ENCODE assay signal across 8 cellular contexts in the genomic region with DNA sequence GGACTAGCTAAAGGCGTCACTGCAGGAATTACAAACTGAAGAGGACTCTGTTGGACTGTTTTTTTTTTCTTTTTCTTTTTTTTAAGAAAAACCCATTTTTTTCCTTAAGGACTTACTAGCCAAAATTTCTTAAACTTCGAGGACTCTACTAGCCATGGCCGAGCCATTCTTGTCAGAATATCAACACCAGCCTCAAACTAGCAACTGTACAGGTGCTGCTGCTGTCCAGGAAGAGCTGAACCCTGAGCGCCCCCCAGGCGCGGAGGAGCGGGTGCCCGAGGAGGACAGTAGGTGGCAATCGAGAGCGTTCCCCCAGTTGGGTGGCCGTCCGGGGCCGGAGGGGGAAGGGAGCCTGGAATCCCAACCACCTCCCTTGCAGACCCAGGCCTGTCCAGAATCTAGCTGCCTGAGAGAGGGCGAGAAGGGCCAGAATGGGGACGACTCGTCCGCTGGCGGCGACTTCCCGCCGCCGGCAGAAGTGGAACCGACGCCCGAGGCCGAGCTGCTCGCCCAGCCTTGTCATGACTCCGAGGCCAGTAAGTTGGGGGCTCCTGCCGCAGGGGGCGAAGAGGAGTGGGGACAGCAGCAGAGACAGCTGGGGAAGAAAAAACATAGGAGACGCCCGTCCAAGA. TPM values are rescaled to one million over a fixed set of nuclear protein-coding genes. Genes with fewer than 3 reads are reported as not detected.
DNase-seq lines count a peak whose midpoint lies in the region; ATAC-seq and TF ChIP-seq lines count a peak whose summit lies in the region.

No MANE protein-coding gene starts in this region.

- H4K20me1 ChIP-seq in BLaER1, result peaks cover 34% of the 10 kb centered on the region

- peak overlapping the region; percentile 96 for H3K4me3 Mint-ChIP-seq in T-helper 1 cell treated with Interleukin-12 subunit alpha and Interleukin-12 subunit beta and Interleukin-4 antibody, amounts not matched to agents 30 μg/mL and 1 μg/mL, for 36 hours

- 0% methylated on average over 32 of the region's 32 CpGs for WGBS in heart right ventricle, 2 donors

- DNase-seq in NCI-H1436 treated with DMSO at 0.1 percent for 48 hours (lab: John Stamatoyannopoulos, UW) (peak; percentile 40), amygdala (lab: John Stamatoyannopoulos, UW) (peak in 54 of 56 donors; percentile 32 to 85 (median 71)), heart right ventricle (peak; percentile 89 to 90), pons (ENCODE audit: low spot score) (peak; percentile 87)

- H3K4me1 ChIP-seq in BLaER1 (peaks cover 47% of the 10 kb centered on the region), heart right ventricle (peaks cover 9 to 59% (median 47%) of the 10 kb centered on the region in 9 donors)

- intact Hi-C loops in heart right ventricle (cut with DNase I), result loop anchor here in 1 of 10 donors (10.0 kb wide), 1 partner anchor 166 kb away; the partner anchor contains the start of gene MAP3K14

- H3K4me1 Mint-ChIP-seq in T-helper 1 cell treated with Interleukin-12 subunit alpha and Interleukin-12 subunit beta and Interleukin-4 antibody, amounts not matched to agents 30 μg/mL and 1 μg/mL, for 36 hours (ENCODE audit: low read depth), result peaks cover 28% of the 10 kb centered on the region

- H3K36me3 Mint-ChIP-seq in T-helper 1 cell treated with Interleukin-12 subunit alpha and Interleukin-12 subunit beta and Interleukin-4 antibody, amounts not matched to agents 30 μg/mL and 1 μg/mL, for 36 hours (ENCODE audit: low read depth), result peaks cover 20% of the 10 kb centered on the region

- H3K36me3 ChIP-seq in BLaER1 (no peaks in the 10 kb centered on the region), heart right ventricle (no peaks in the 10 kb centered on the region)

- peak overlapping the region; percentile 95 for H3K4me2 ChIP-seq in BLaER1

- peak overlapping the region; percentile 100 for H3K27ac Mint-ChIP-seq in T-helper 1 cell treated with Interleukin-12 subunit alpha and Interleukin-12 subunit beta and Interleukin-4 antibody, amounts not matched to agents 30 μg/mL and 1 μg/mL, for 36 hours

- H3K9me3 ChIP-seq in BLaER1 (no peaks in the 10 kb centered on the region), heart right ventricle (no peaks in the 10 kb centered on the region)

- ATAC-seq in GM21447 (IDR thresholded peaks at IDR 0.05; ENCODE audit: unreplicated experiment), result peak; percentile 30
- peak; percentile 47 to 77 (median 70) for ATAC-seq in heart right ventricle
- no peak for ATAC-seq in GM19328 (IDR thresholded peaks at IDR 0.05; ENCODE audit: unreplicated experiment)

- no peaks in the 10 kb centered on the region for H3K9me3 Mint-ChIP-seq in T-helper 1 cell treated with Interleukin-12 subunit alpha and Interleukin-12 subunit beta and Interleukin-4 antibody, amounts not matched to agents 30 μg/mL and 1 μg/mL, for 36 hours

- H3K27me3 ChIP-seq in BLaER1 (no peaks in the 10 kb centered on the region), heart right ventricle (no peaks in the 10 kb centered on the region)

- H3K27me3 Mint-ChIP-seq in T-helper 1 cell treated with Interleukin-12 subunit alpha and Interleukin-12 subunit beta and Interleukin-4 antibody, amounts not matched to agents 30 μg/mL and 1 μg/mL, for 36 hours (ENCODE audit: low read depth), result no peaks in the 10 kb centered on the region

- peak overlapping the region; percentile 83 for H3K4me3 ChIP-seq in BLaER1
- H3K4me3 ChIP-seq in heart right ventricle, result peak overlapping the region; percentile 63 to 97 (median 76)

- H3K9ac ChIP-seq in BLaER1, result peak overlapping the region; percentile 85

- peak; percentile 79 to 96 (median 87) for TF ChIP-seq CTCF in heart right ventricle (IDR thresholded peaks at IDR 0.05)

- peak overlapping the region; percentile 79 for H3K27ac ChIP-seq in BLaER1
- peak overlapping the region; percentile 91 to 99 (median 97) for H3K27ac ChIP-seq in heart right ventricle

RNA-seq across cellular contexts. Expression of gene HEXIM1, which starts 0.9 kb away (rescaled TPM):
- total RNA-seq in heart right ventricle, result 10 to 100 TPM; 17.0 to 37.4 (median 20.1) TPM
- 10 to 100 TPM in 1 of 2 donors, 1 to 10 TPM in 1; 8.4 to 11.0 TPM for polyA plus RNA-seq in heart right ventricle

RNA-seq across cellular contexts. Expression of gene HEXIM2, which starts 12.5 kb away (rescaled TPM):
- 10 to 100 TPM in 1 of 10 donors, 1 to 10 TPM in 9; 4.6 to 10.3 (median 6.3) TPM for total RNA-seq in heart right ventricle
- 1 to 10 TPM; 3.0 to 6.4 TPM for polyA plus RNA-seq in heart right ventricle

RNA-seq across cellular contexts. Expression of gene ACBD4, which starts 13.7 kb away (rescaled TPM):
- 1 to 10 TPM; 6.1 to 9.7 (median 7.3) TPM for total RNA-seq in heart right ventricle
- 10 to 100 TPM in 1 of 2 donors, 1 to 10 TPM in 1; 4.2 to 16.7 TPM for polyA plus RNA-seq in heart right ventricle

RNA-seq across cellular contexts. Expression of gene PLCD3, which starts 16.8 kb away (rescaled TPM):
- total RNA-seq in heart right ventricle, result 100 to 1,000 TPM in 9 of 10 donors, 10 to 100 TPM in 1; 87.2 to 188 (median 115) TPM
- 10 to 100 TPM; 44.6 to 72.3 TPM for polyA plus RNA-seq in heart right ventricle
